ENCODE assay signal across 16 cellular contexts in genomic region chr12:103834897-103835390, GRCh38.
"Had no signal": no experiment of that assay in that cellular context is flagged by ENCODE, and none has a peak within 500 bp of the region (broad histone marks: within the 10 kb centered on the region; RNA-seq: fewer than 3 reads in every experiment).

No MANE protein-coding gene starts in this region.

- H3K4me3 Mint-ChIP-seq: activated CD4-positive, alpha-beta memory T cell treated with anti-CD3 and anti-CD28 coated beads, Interleukin-2, amount 10 ng/mL, durations not matched to agents 7 days and 5 days; activated CD4-positive, alpha-beta T cell treated with anti-CD3 and anti-CD28 coated beads for 36 hours; activated naive CD8-positive, alpha-beta T cell treated with anti-CD3 and anti-CD28 coated beads for 36 hours had no signal

- H3K4me2 ChIP-seq: hepatocyte had no signal

- H3K36me3 Mint-ChIP-seq: naive B cell had no signal

- H3K27me3 Mint-ChIP-seq: activated CD4-positive, alpha-beta memory T cell treated with anti-CD3 and anti-CD28 coated beads, Interleukin-2, amount 10 ng/mL, durations not matched to agents 7 days and 5 days; activated CD4-positive, alpha-beta T cell treated with anti-CD3 and anti-CD28 coated beads for 36 hours; activated naive CD8-positive, alpha-beta T cell treated with anti-CD3 and anti-CD28 coated beads for 36 hours had no signal

- DNase-seq: activated CD4-positive, alpha-beta memory T cell treated with anti-CD3 and anti-CD28 coated beads, Interleukin-2, amount 10 ng/mL, durations not matched to agents 7 days and 5 days; activated CD4-positive, alpha-beta T cell treated with anti-CD3 and anti-CD28 coated beads for 36 hours; activated gamma-delta T cell; activated naive CD8-positive, alpha-beta T cell treated with anti-CD3 and anti-CD28 coated beads for 36 hours; activated T-cell treated with anti-CD3 and anti-CD28 coated beads, Interleukin-2, amount 50 U/mL, for 48 hours; dorsolateral prefrontal cortex; midbrain; naive B cell; nucleus accumbens; stimulated activated CD4-positive, alpha-beta T cell treated with anti-CD3 and anti-CD28 coated beads, Interleukin-12 subunit alpha, Interleukin-12 subunit beta, amount 100 ng/mL, for 4 hours; stimulated activated naive CD4-positive, alpha-beta T cell treated with Interleukin-2 at 50 U/mL for 16 hours; WERI-Rb-1 had no signal

- H3K27ac ChIP-seq: breast epithelium, hepatocyte, prostate gland, suprapubic skin, WERI-Rb-1 had no signal

- H3K27me3 ChIP-seq: breast epithelium, dorsolateral prefrontal cortex, hepatocyte, suprapubic skin had no signal

- H3K9me3 ChIP-seq: breast epithelium, prostate gland had no signal

- H2AFZ ChIP-seq: hepatocyte had no signal

- H3K4me1 ChIP-seq: breast epithelium, prostate gland had no signal

- H3K36me3 ChIP-seq: breast epithelium, prostate gland, suprapubic skin, WERI-Rb-1 had no signal

- H3K27ac Mint-ChIP-seq: activated CD4-positive, alpha-beta memory T cell treated with anti-CD3 and anti-CD28 coated beads, Interleukin-2, amount 10 ng/mL, durations not matched to agents 7 days and 5 days; activated CD4-positive, alpha-beta T cell treated with anti-CD3 and anti-CD28 coated beads for 36 hours; activated naive CD8-positive, alpha-beta T cell treated with anti-CD3 and anti-CD28 coated beads for 36 hours had no signal

- H3K4me3 ChIP-seq: breast epithelium, dorsolateral prefrontal cortex, hepatocyte, prostate gland, suprapubic skin had no signal

- ATAC-seq: activated CD4-positive, alpha-beta T cell treated with anti-CD3 and anti-CD28 coated beads for 36 hours had no signal
